Comparison of ENCODE assay signal across 9 cellular contexts in genomic region chr12:2944401-2945047, GRCh38. TPM values are rescaled to one million over a fixed set of nuclear protein-coding genes. Genes with fewer than 3 reads are reported as not detected.
A peak's percentile ranks its signal among the peaks of the same experiment; 100 is the strongest.
DNase-seq lines count a peak whose midpoint lies in the region; ATAC-seq, FAIRE-seq and TF ChIP-seq lines count a peak whose summit lies in the region.
"Had no signal": no experiment of that assay in that cellular context is flagged by ENCODE, and none has a peak within 500 bp of the region (broad histone marks: within the 10 kb centered on the region; RNA-seq: fewer than 3 reads in every experiment).

No MANE protein-coding gene starts in this region.

- BruUV-seq in HepG2 (replicated peaks; lab: Mats Ljungman, UMichigan), result no TSS peak

- no peak overlapping the region for H3K27ac ChIP-seq in HepG2 (ENCODE audit: extremely low read length, insufficient read depth, low read length)

- CTCF ChIA-PET in HepG2 (lab: Yijun Ruan, JAX; ENCODE audit: low intra/inter-chr PET ratio, low total read pairs), result interaction anchor here (1.1 to 3.1 kb wide), 4 partner anchors 59 to 99 kb away, joined by 3 to 16 read pairs (median 6); no protein-coding TSS in a partner anchor

- H3K79me2 ChIP-seq in HepG2 (ENCODE audit: insufficient read depth, low read length), result no peaks in the 10 kb centered on the region

- 44% methylated on average over 24 of the region's 24 CpGs for WGBS in HepG2 (ENCODE audit: low lambda C conversion rate)

- intact Hi-C loops in HepG2 (cut with micrococcal nuclease; ENCODE audit: unreplicated experiment), result loop anchor here (1.0 to 2.0 kb wide), 2 partner anchors 59 to 96 kb away; no protein-coding TSS in a partner anchor

- no peak overlapping the region for H2AFZ ChIP-seq in HepG2 (ENCODE audit: low read length)

- TF ChIP-seq EP300 in HepG2 (IDR thresholded peaks at IDR 0.05; ENCODE audit: low read depth in 2 of 2, low read length in 2 of 2), result no peak
- TF ChIP-seq EP300 in HepG2 (CRISPR knock-in tag; IDR thresholded peaks at IDR 0.05; ENCODE audit: borderline replicate concordance), result no peak

- no peak for TF ChIP-seq POLR2A in HepG2 (IDR thresholded peaks at IDR 0.05; ENCODE audit: insufficient read depth in 1 of 2, low read depth in 2 of 2, low read length in 2 of 2)

- POLR2A ChIA-PET in HepG2 (lab: Yijun Ruan, JAX), result interaction anchor here (0.8 to 1.1 kb wide), 2 partner anchors 14 to 54 kb away, joined by 3 read pairs; partner anchors contain the start of gene TULP3

- no peak overlapping the region for H3K9ac ChIP-seq in HepG2 (ENCODE audit: insufficient read depth, low read depth, low read length)

- H3K4me3 ChIP-seq in MG63 (no peak overlapping the region), bronchial epithelial cell (ENCODE audit: low read depth, low read length) (no peak overlapping the region), HepG2 (replicated peaks in 1 of 3; ENCODE audit: insufficient read depth in 1 of 3, low read depth in 2 of 3, low read length in 3 of 3) (no peak overlapping the region)

- no peaks in the 10 kb centered on the region for H4K20me1 ChIP-seq in HepG2 (ENCODE audit: insufficient read depth, low read length)

- peak; percentile 80 for TF ChIP-seq RAD21 in HepG2 (CRISPR knock-in tag; IDR thresholded peaks at IDR 0.05)

- peaks cover 51% of the 10 kb centered on the region for H3K4me1 ChIP-seq in HepG2 (ENCODE audit: insufficient read depth, low read length)

- TF ChIP-seq CTCF in bronchial epithelial cell (IDR thresholded peaks at IDR 0.05; ENCODE audit: insufficient read depth, low read length, severe bottlenecking) (peak; percentile 91), HepG2 (CRISPR knock-in tag; IDR thresholded peaks at IDR 0.05) (peak; percentile 96)

- ATAC-seq in HepG2 (peak; percentile 82), HG02938 (IDR thresholded peaks at IDR 0.05; ENCODE audit: unreplicated experiment) (no peak), HG02642 (IDR thresholded peaks at IDR 0.05; ENCODE audit: poor library complexity, unreplicated experiment) (no peak)

- no peaks in the 10 kb centered on the region for H3K9me3 ChIP-seq in MG63
- no peaks in the 10 kb centered on the region for H3K9me3 ChIP-seq in HepG2 (ENCODE audit: low read length)

- DNase-seq in DMS153 treated with DMSO at 0.1 percent for 48 hours (lab: John Stamatoyannopoulos, UW; ENCODE audit: unreplicated experiment) (peak; percentile 53), MG63 (peak; percentile 11), bronchial epithelial cell (ENCODE audit: low read depth) (peak; percentile 36), HepG2 (ENCODE audit: low spot score) (peak; percentile 46)
- peak; percentile 8 to 33 (median 18) for DNase-seq in activated CD4-positive, CD25-positive, alpha-beta regulatory T cell (lab: John Stamatoyannopoulos, UW)
- DNase-seq in stimulated activated CD8-positive, alpha-beta memory T cell treated with anti-CD3 and anti-CD28 coated beads, Interleukin-12 subunit alpha, Interleukin-12 subunit beta, amount 100 ng/mL, for 1 hour (ENCODE audit: low read depth), result peak; percentile 24

- H3K4me2 ChIP-seq in HepG2 (ENCODE audit: low read depth, low read length), result peak overlapping the region; percentile 42; the same call in 1 of the 2 replicates

- in situ Hi-C loops in HepG2 (cut with HindIII; ENCODE audit: extremely low pct_ligation_motif_present, low pct_unique_long_range_greater_than_20kb), result loop anchor here (5.0 kb wide), 1 partner anchor 97 kb away; no protein-coding TSS in a partner anchor

- H3K27me3 ChIP-seq in MG63 (no peaks in the 10 kb centered on the region), bronchial epithelial cell (ENCODE audit: control insufficient read depth, insufficient read depth, low read length) (no peaks in the 10 kb centered on the region), HepG2 (ENCODE audit: control insufficient read depth in 1 of 2, insufficient read depth in 2 of 2, low read length in 2 of 2) (no peaks in the 10 kb centered on the region)

- 0 out of 2 replicates have a peak, but pooled peaks cover 2% of the 10 kb centered on the region for H3K36me3 ChIP-seq in MG63
- H3K36me3 ChIP-seq in bronchial epithelial cell (ENCODE audit: control insufficient read depth, insufficient read depth, low read length), result no peaks in the 10 kb centered on the region
- peaks cover 3 to 5% of the 10 kb centered on the region in 2 experiments; a peak in 3 of 5 replicates for H3K36me3 ChIP-seq in HepG2 (replicated peaks in 1 of 2; ENCODE audit: control insufficient read depth in 1 of 2, insufficient read depth in 2 of 2, low read length in 2 of 2)

- FAIRE-seq in bronchial epithelial cell (lab: Jason Lieb, UNC) (peak; percentile 85), HepG2 (lab: Jason Lieb, UNC) (peak; percentile 86)

TF ChIP-seq in HepG2, 621 proteins besides CTCF, POLR2A, EP300 and RAD21 (continues in another document):
- no peak for TF ChIP-seq ZNF180 (CRISPR knock-in tag; IDR thresholded peaks at IDR 0.05; ENCODE audit: borderline replicate concordance, low read depth)

RNA-seq across cellular contexts. Expression of gene TEAD4, which starts 14.7 kb away (rescaled TPM):
- 3.3 and 30.8 TPM in 2 replicates for total RNA-seq in MG63 (2014; rRNA removed; shearing (Covaris generic); ENCODE audit: low replicate concordance)
- total RNA-seq in bronchial epithelial cell, result 2.0 and 4.2 TPM in 2 replicates
- total RNA-seq in HepG2 (2016; rRNA removed; fragmentation: Illumina TruSeq; extraction: Trizol), result 45.0 and 46.3 TPM in 2 replicates
- 31.3 and 31.6 TPM in 2 replicates for total RNA-seq in HepG2 (2016; cell fraction: cytosol; rRNA removed; fragmentation: Illumina TruSeq; extraction: Trizol; ENCODE audit: low read depth)
- total RNA-seq in HepG2 (2016; cell fraction: insoluble cytoplasmic fraction; rRNA removed; fragmentation: Illumina TruSeq; extraction: Trizol), result 41.0 and 43.4 TPM in 2 replicates
- 47.9 and 52.9 TPM in 2 replicates for total RNA-seq in HepG2 (2016; cell fraction: membrane; rRNA removed; fragmentation: Illumina TruSeq; extraction: Trizol)
- 26.7 and 27.0 TPM in 2 replicates for total RNA-seq in HepG2 (2016; cell fraction: nucleus; rRNA removed; fragmentation: Illumina TruSeq; extraction: Trizol)
- polyA plus RNA-seq in HepG2 (2011; rRNA removed), result 65.0 and 69.4 TPM in 2 replicates
- polyA plus RNA-seq in HepG2 (2011; cell fraction: cytosol; rRNA removed), result 49.1 and 69.9 TPM in 2 replicates
- polyA plus RNA-seq in HepG2 (2011; cell fraction: nucleus; rRNA removed), result 98.9 and 143 TPM in 2 replicates
- polyA plus RNA-seq in HepG2 (2012), result 44.1 and 49.0 TPM in 2 replicates
- polyA plus RNA-seq in HepG2 (2016; cell fraction: cytosol; fragmentation: Illumina TruSeq; extraction: Trizol; ENCODE audit: low read depth), result 52.8 and 61.8 TPM in 2 replicates
- polyA plus RNA-seq in HepG2 (2016; cell fraction: insoluble cytoplasmic fraction; fragmentation: Illumina TruSeq; extraction: Trizol; ENCODE audit: low read depth), result 57.1 and 65.3 TPM in 2 replicates
- 66.9 and 70.7 TPM in 2 replicates for polyA plus RNA-seq in HepG2 (2016; cell fraction: membrane; fragmentation: Illumina TruSeq; extraction: Trizol; ENCODE audit: low read depth)
- 60.4 and 66.8 TPM in 2 replicates for polyA plus RNA-seq in HepG2 (2016; cell fraction: nucleus; fragmentation: Illumina TruSeq; extraction: Trizol; ENCODE audit: insufficient read depth, low read depth)
- 40.4 and 71.0 TPM in 2 replicates for polyA minus RNA-seq in HepG2 (2011; rRNA and poly(A)+ RNA removed; ENCODE audit: low replicate concordance)
- polyA minus RNA-seq in HepG2 (2011; cell fraction: cytosol; rRNA and poly(A)+ RNA removed), result 35.9 and 41.1 TPM in 2 replicates
- 26.0 and 28.0 TPM in 2 replicates for polyA minus RNA-seq in HepG2 (2011; cell fraction: nucleus; rRNA and poly(A)+ RNA removed)
- polyA plus RNA-seq: IgD-negative memory B cell had no signal

RNA-seq across cellular contexts. Expression of gene TULP3, which starts 53.8 kb away (rescaled TPM):
- total RNA-seq in MG63 (2014; rRNA removed; shearing (Covaris generic); ENCODE audit: low replicate concordance), result 20.3 and 21.1 TPM in 2 replicates
- total RNA-seq in bronchial epithelial cell (9.5 and 22.7 TPM in 2 replicates), HepG2 (2016; rRNA removed; fragmentation: Illumina TruSeq; extraction: Trizol) (11.2 and 11.8 TPM in 2 replicates)
- 2.7 and 3.0 TPM in 2 replicates for total RNA-seq in HepG2 (2016; cell fraction: cytosol; rRNA removed; fragmentation: Illumina TruSeq; extraction: Trizol; ENCODE audit: low read depth)
- 10.0 and 12.0 TPM in 2 replicates for total RNA-seq in HepG2 (2016; cell fraction: insoluble cytoplasmic fraction; rRNA removed; fragmentation: Illumina TruSeq; extraction: Trizol)
- 6.8 and 7.0 TPM in 2 replicates for total RNA-seq in HepG2 (2016; cell fraction: membrane; rRNA removed; fragmentation: Illumina TruSeq; extraction: Trizol)
- 6.3 and 7.5 TPM in 2 replicates for total RNA-seq in HepG2 (2016; cell fraction: nucleus; rRNA removed; fragmentation: Illumina TruSeq; extraction: Trizol)
- polyA plus RNA-seq in HepG2 (2011; rRNA removed), result 10.7 and 13.2 TPM in 2 replicates
- polyA plus RNA-seq in HepG2 (2011; cell fraction: cytosol; rRNA removed), result 8.1 and 8.2 TPM in 2 replicates
- 12.8 and 13.4 TPM in 2 replicates for polyA plus RNA-seq in HepG2 (2011; cell fraction: nucleus; rRNA removed)
- 7.2 and 8.1 TPM in 2 replicates for polyA plus RNA-seq in HepG2 (2012)
- 1.6 and 2.0 TPM in 2 replicates for polyA plus RNA-seq in HepG2 (2016; cell fraction: cytosol; fragmentation: Illumina TruSeq; extraction: Trizol; ENCODE audit: low read depth)
- 11.0 and 19.3 TPM in 2 replicates for polyA plus RNA-seq in HepG2 (2016; cell fraction: insoluble cytoplasmic fraction; fragmentation: Illumina TruSeq; extraction: Trizol; ENCODE audit: low read depth)
- polyA plus RNA-seq in HepG2 (2016; cell fraction: membrane; fragmentation: Illumina TruSeq; extraction: Trizol; ENCODE audit: low read depth), result 5.8 and 6.9 TPM in 2 replicates
- polyA plus RNA-seq in HepG2 (2016; cell fraction: nucleus; fragmentation: Illumina TruSeq; extraction: Trizol; ENCODE audit: insufficient read depth, low read depth), result 22.8 and 24.8 TPM in 2 replicates
- 15.0 and 20.9 TPM in 2 replicates for polyA minus RNA-seq in HepG2 (2011; rRNA and poly(A)+ RNA removed; ENCODE audit: low replicate concordance)
- polyA minus RNA-seq in HepG2 (2011; cell fraction: cytosol; rRNA and poly(A)+ RNA removed), result 5.6 and 6.9 TPM in 2 replicates
- 5.6 and 6.1 TPM in 2 replicates for polyA minus RNA-seq in HepG2 (2011; cell fraction: nucleus; rRNA and poly(A)+ RNA removed)
